26 cellular contexts compared by ENCODE assay signal in genomic region chr3:180996415-180996932, GRCh38. TPM values are rescaled to one million over a fixed set of nuclear protein-coding genes. Genes with fewer than 3 reads are reported as not detected.
DNase-seq lines count a peak whose midpoint lies in the region; ATAC-seq, FAIRE-seq and TF ChIP-seq lines count a peak whose summit lies in the region.
"Had no signal": no experiment of that assay in that cellular context is flagged by ENCODE, and none has a peak within 500 bp of the region (broad histone marks: within the 10 kb centered on the region; RNA-seq: fewer than 3 reads in every experiment).

No MANE protein-coding gene starts in this region.

- H3K4me2 ChIP-seq in Karpas-422 (ENCODE audit: low read depth, low read length, poor library complexity, severe bottlenecking), result no peak overlapping the region
- H3K4me2 ChIP-seq in K562 (ENCODE audit: insufficient read depth, low read length), result no peak overlapping the region
- no peak overlapping the region for H3K4me2 ChIP-seq in SK-N-SH
- H3K4me2 ChIP-seq: BLaER1 had no signal

- H3F3A ChIP-seq in SK-N-SH (replicated peaks; ENCODE audit: insufficient read depth), result no peaks in the 10 kb centered on the region

- H3K9me1 ChIP-seq in K562 (ENCODE audit: control insufficient read depth, insufficient read depth, low read length), result no peaks in the 10 kb centered on the region

- BruUV-seq in K562 (replicated peaks; lab: Mats Ljungman, UMichigan), result no TSS peak

- H4K20me1 ChIP-seq in Karpas-422 (ENCODE audit: insufficient read depth, low read depth, low read length) (no peaks in the 10 kb centered on the region), K562 (replicated peaks; ENCODE audit: control insufficient read depth, insufficient read depth, low read length) (no peaks in the 10 kb centered on the region), SK-N-SH (ENCODE audit: insufficient read depth) (no peaks in the 10 kb centered on the region)
- H4K20me1 ChIP-seq: BLaER1 had no signal

- 5% methylated on average over 2 of the region's 2 CpGs for WGBS in K562 (ENCODE audit: insufficient coverage, low coverage, missing lambda C conversion rate)
- 82 to 90% (median 86%) methylated on average over 2 of the region's 2 CpGs for WGBS in ovary, 3 donors
- 42% methylated on average over 2 of the region's 2 CpGs for WGBS in SK-N-SH (ENCODE audit: low lambda C conversion rate)

- no peak for TF ChIP-seq RAD21 in K562 (CRISPR knock-in tag; conservative IDR thresholded peaks at IDR 0.05 in 1 of 2, IDR thresholded peaks at IDR 0.05 in 1 of 2)
- TF ChIP-seq RAD21 in SK-N-SH (IDR thresholded peaks at IDR 0.05; ENCODE audit: low read length), result no peak

- CTCF ChIA-PET in HEK293 (lab: Yijun Ruan, JAX) (interaction anchor here (0.6 kb wide), 1 partner anchor 64 kb away, joined by 5 read pairs; no protein-coding TSS in a partner anchor), K562 (lab: Yijun Ruan, JAX; ENCODE audit: low intra/inter-chr PET ratio) (no interaction called here), SK-N-SH (lab: Yijun Ruan, JAX) (no interaction called here)

- POLR2A ChIA-PET in HEK293 (lab: Yijun Ruan, JAX) (no interaction called here), K562 (lab: Yijun Ruan, JAX) (no interaction called here), SK-N-SH (lab: Yijun Ruan, JAX) (no interaction called here)

- TF ChIP-seq CTCF in HEK293 (tag by site-specific recombination; IDR thresholded peaks at IDR 0.05) (no peak), K562 (IDR thresholded peaks at IDR 0.05 in 2 of 3, conservative IDR thresholded peaks at IDR 0.05 in 1 of 3; ENCODE audit: insufficient read depth in 2 of 3, low read depth in 1 of 3, low read length in 3 of 3) (no peak), ovary (IDR thresholded peaks at IDR 0.05) (no peak), SK-N-SH (IDR thresholded peaks at IDR 0.05) (no peak)

- H3K4me3 ChIP-seq in HEK293 (ENCODE audit: low read depth, low read length), result no peak overlapping the region
- no peak overlapping the region for H3K4me3 ChIP-seq in Karpas-422 (ENCODE audit: low read length)
- H3K4me3 ChIP-seq in K562, result no peak overlapping the region
- H3K4me3 ChIP-seq in ovary, result no peak overlapping the region
- no peak overlapping the region for H3K4me3 ChIP-seq in SK-N-SH (ENCODE audit: low read depth in 2 of 2, low read length in 1 of 2)
- H3K4me3 ChIP-seq: BLaER1, GM12878 had no signal

- TF ChIP-seq EP300 in K562 (IDR thresholded peaks at IDR 0.05; ENCODE audit: low read length), result no peak
- no peak for TF ChIP-seq EP300 in ovary (IDR thresholded peaks at IDR 0.05)
- TF ChIP-seq EP300 in SK-N-SH (IDR thresholded peaks at IDR 0.05; ENCODE audit: borderline replicate concordance in 1 of 2, low read depth in 1 of 2, low read length in 1 of 2), result no peak

- H3K9me3 ChIP-seq in HEK293 (ENCODE audit: control insufficient read depth, insufficient read depth, low read depth, low read length), result no peaks in the 10 kb centered on the region
- no peaks in the 10 kb centered on the region for H3K9me3 ChIP-seq in Karpas-422 (ENCODE audit: low read length)
- H3K9me3 ChIP-seq in K562 (replicated peaks; ENCODE audit: control insufficient read depth, insufficient read depth, low read depth, low read length), result no peaks in the 10 kb centered on the region
- peaks cover 0 to 4% of the 10 kb centered on the region in 2 donors for H3K9me3 ChIP-seq in ovary
- no peaks in the 10 kb centered on the region for H3K9me3 ChIP-seq in SK-N-SH
- H3K9me3 ChIP-seq: BE2C had no signal

- no peaks in the 10 kb centered on the region for H3K9me2 ChIP-seq in Karpas-422 (replicated peaks; ENCODE audit: insufficient read depth, low read length)
- H3K9me2 ChIP-seq in SK-N-SH, result no peaks in the 10 kb centered on the region

- DNase-seq in Karpas-422 (peak; percentile 2), K562 (ENCODE audit: extremely low read depth in 1 of 4, low spot score in 3 of 4) (no peak), ovary (no peak), SK-N-SH (no peak)
- DNase-seq: 8988T; ACHN; BE2C; C1 segment of cervical spinal cord; CD4-positive, alpha-beta memory T cell; CD4-positive, CD25-positive, alpha-beta regulatory T cell; CD8-positive, alpha-beta memory T cell; COR-L47; DMS 273 treated with DMSO at 0.1 percent for 48 hours; DMS153; DMS53; DMS79; DND-41; EL; GDM1 had no signal

- H3K79me2 ChIP-seq in Karpas-422 (ENCODE audit: low read length) (no peaks in the 10 kb centered on the region), K562 (ENCODE audit: control insufficient read depth, insufficient read depth, low read length) (no peaks in the 10 kb centered on the region), SK-N-SH (ENCODE audit: insufficient read depth) (no peaks in the 10 kb centered on the region)

- no peak for TF ChIP-seq POLR2A in K562 (conservative IDR thresholded peaks at IDR 0.05)
- no peak for TF ChIP-seq POLR2A in ovary (IDR thresholded peaks at IDR 0.05)

- H3K9ac ChIP-seq in Karpas-422 (ENCODE audit: low read length) (no peak overlapping the region), K562 (ENCODE audit: insufficient read depth in 1 of 2, low read depth in 2 of 2, low read length in 2 of 2) (no peak overlapping the region), SK-N-SH (no peak overlapping the region)
- H3K9ac ChIP-seq: BLaER1 had no signal

- intact Hi-C loops in K562 (cut with micrococcal nuclease), result no loop called here
- intact Hi-C loops in ovary (cut with DNase I), result no loop called here

- H3K4me1 ChIP-seq in HEK293 (ENCODE audit: control insufficient read depth, insufficient read depth, low read length), result no peaks in the 10 kb centered on the region
- H3K4me1 ChIP-seq in Karpas-422 (ENCODE audit: low read length), result no peaks in the 10 kb centered on the region
- H3K4me1 ChIP-seq in K562 (replicated peaks in 1 of 2; ENCODE audit: control insufficient read depth in 2 of 2, insufficient read depth in 2 of 2, low read length in 2 of 2), result no peaks in the 10 kb centered on the region
- H3K4me1 ChIP-seq in ovary (ENCODE audit: insufficient read depth), result no peaks in the 10 kb centered on the region
- no peaks in the 10 kb centered on the region for H3K4me1 ChIP-seq in SK-N-SH (ENCODE audit: control insufficient read depth in 1 of 2, insufficient read depth in 2 of 2, low read depth in 1 of 2, low read length in 1 of 2)
- H3K4me1 ChIP-seq: BE2C, BLaER1 had no signal

- H3K27ac ChIP-seq in HEK293 (ENCODE audit: extremely low read depth, low read depth, low read length) (no peak overlapping the region), Karpas-422 (ENCODE audit: low read length) (no peak overlapping the region), K562 (ENCODE audit: extremely low read depth, low read depth, low read length) (no peak overlapping the region), ovary (no peak overlapping the region), SK-N-SH (ENCODE audit: low read depth in 2 of 2, low read length in 1 of 2) (no peak overlapping the region)
- H3K27ac ChIP-seq: BLaER1 had no signal

- no peak for ATAC-seq in K562
- ATAC-seq in HG03139 (IDR thresholded peaks at IDR 0.05; ENCODE audit: unreplicated experiment), result no peak
- ATAC-seq: GM12878 had no signal

- in situ Hi-C loops in K562 (cut with MboI), result loop anchor here (25.0 kb wide), 1 partner anchor 384 kb away; the partner anchor contains the start of gene TTC14

- H3K27me3 ChIP-seq in Karpas-422 (ENCODE audit: low read length) (no peaks in the 10 kb centered on the region), K562 (ENCODE audit: control insufficient read depth in 2 of 2, insufficient read depth in 2 of 2, low read length in 2 of 2) (no peaks in the 10 kb centered on the region; a peak in 1 of 5 replicates), ovary (no peaks in the 10 kb centered on the region), SK-N-SH (ENCODE audit: insufficient read depth) (no peaks in the 10 kb centered on the region)
- H3K27me3 ChIP-seq: BE2C, BLaER1 had no signal

- no peaks in the 10 kb centered on the region for H3K36me3 ChIP-seq in HEK293 (ENCODE audit: control insufficient read depth in 2 of 2, insufficient read depth in 1 of 2, low read length in 2 of 2)
- no peaks in the 10 kb centered on the region for H3K36me3 ChIP-seq in Karpas-422 (ENCODE audit: insufficient read depth, low read length)
- no peaks in the 10 kb centered on the region for H3K36me3 ChIP-seq in K562 (ENCODE audit: control insufficient read depth, insufficient read depth, low read length)
- H3K36me3 ChIP-seq in ovary, result no peaks in the 10 kb centered on the region
- no peaks in the 10 kb centered on the region for H3K36me3 ChIP-seq in SK-N-SH (replicated peaks in 1 of 2; ENCODE audit: control insufficient read depth in 1 of 2, insufficient read depth in 2 of 2, low read length in 1 of 2)
- H3K36me3 ChIP-seq: BE2C, BLaER1 had no signal

- no peak overlapping the region for H2AFZ ChIP-seq in Karpas-422 (ENCODE audit: low read length)
- H2AFZ ChIP-seq in K562 (ENCODE audit: low read depth, low read length), result no peak overlapping the region
- H2AFZ ChIP-seq in SK-N-SH (ENCODE audit: low read depth), result no peak overlapping the region

- no peak for FAIRE-seq in K562 (lab: Jason Lieb, UNC)
- FAIRE-seq: A204.1, GM12878, GM12892, GM18507 had no signal

TF ChIP-seq in SK-N-SH, 30 proteins besides CTCF, POLR2A, EP300 and RAD21 (continues in another document):
- TF ChIP-seq YY1 (IDR thresholded peaks at IDR 0.05; ENCODE audit: low read depth) (no peak), NFIC (IDR thresholded peaks at IDR 0.05; ENCODE audit: borderline replicate concordance) (no peak)

RNA-seq across cellular contexts. Expression of gene DNAJC19, which starts 6.9 kb away (rescaled TPM):
- 78.3 and 132 TPM in 2 replicates for total RNA-seq in Karpas-422 (2014; rRNA removed; shearing (Covaris generic); ENCODE audit: low replicate concordance)
- total RNA-seq in K562 (2011; cell fraction: chromatin; rRNA removed; ENCODE audit: low replicate concordance), result 32.3 and 60.4 TPM in 2 replicates
- total RNA-seq in K562 (2011; cell fraction: nucleolus; rRNA removed), result 36.2 and 41.5 TPM in 2 replicates
- total RNA-seq in K562 (2011; cell fraction: nucleoplasm; rRNA removed), result 57.3 and 78.0 TPM in 2 replicates
- 69.4 and 99.3 TPM in 2 replicates for total RNA-seq in K562 (2014; rRNA removed)
- 72.3 and 78.8 TPM in 2 replicates for total RNA-seq in K562 (2014; rRNA removed; fragmentation: Illumina TruSeq; extraction: Trizol)
- 55.7 and 59.8 TPM in 2 replicates for total RNA-seq in K562 (2015; rRNA removed; fragmentation: Illumina TruSeq; extraction: Trizol)
- total RNA-seq in K562 (2021), result 99.1 and 117 TPM in 2 replicates
- polyA plus RNA-seq in K562 (2011; rRNA removed), result 111 and 125 TPM in 2 replicates
- 93.8 and 94.6 TPM in 2 replicates for polyA plus RNA-seq in K562 (2011; cell fraction: cytosol; rRNA removed)
- polyA plus RNA-seq in K562 (2011; cell fraction: nucleus; rRNA removed), result 60.6 and 71.2 TPM in 2 replicates
- polyA plus RNA-seq in K562 (2012), result 112 and 169 TPM in 2 replicates
- polyA plus RNA-seq in K562 (2014; fragmentation: Illumina TruSeq; extraction: Trizol), result 86.2 and 93.5 TPM in 2 replicates
- 100 to 1,000 TPM; 116 to 136 TPM for polyA plus RNA-seq in K562 (2014; fragmentation: Nextera tagmentation; extraction: Ambion mirVana)
- 125 and 184 TPM in 2 replicates for polyA plus RNA-seq in K562 (2014; rRNA removed)
- 43.0 and 59.7 TPM in 2 replicates for polyA minus RNA-seq in K562 (2011; rRNA and poly(A)+ RNA removed)
- 22.4 and 26.1 TPM in 2 replicates for polyA minus RNA-seq in K562 (2011; cell fraction: cytosol; rRNA and poly(A)+ RNA removed)
- polyA minus RNA-seq in K562 (2011; cell fraction: nucleus; rRNA and poly(A)+ RNA removed), result 21.9 and 42.3 TPM in 2 replicates
- 10 to 100 TPM; 43.1 to 64.4 (median 45.5) TPM for total RNA-seq in ovary
- 10 to 100 TPM; 51.2 to 62.5 TPM for polyA plus RNA-seq in ovary
- 35.6 and 56.7 TPM in 2 replicates for polyA plus RNA-seq in SK-N-SH (2012; rRNA removed)
- polyA plus RNA-seq in SK-N-SH (2012; cell fraction: cytosol; rRNA removed), result 41.3 and 50.6 TPM in 2 replicates
- 21.1 and 23.1 TPM in 2 replicates for polyA plus RNA-seq in SK-N-SH (2012; cell fraction: nucleus; rRNA removed)

Comparison
In these comparisons a context has a peak if more than half of its experiments do, and no peak if none do; other contexts are left out.
1. Of the 44 proteins assayed by ChIP-seq in both K562 and HEK293: peak only in K562: none; only in HEK293: none; in both: PRDM10; in neither: 43.